Comparison of ENCODE assay signal across 8 cellular contexts in the genomic region with DNA sequence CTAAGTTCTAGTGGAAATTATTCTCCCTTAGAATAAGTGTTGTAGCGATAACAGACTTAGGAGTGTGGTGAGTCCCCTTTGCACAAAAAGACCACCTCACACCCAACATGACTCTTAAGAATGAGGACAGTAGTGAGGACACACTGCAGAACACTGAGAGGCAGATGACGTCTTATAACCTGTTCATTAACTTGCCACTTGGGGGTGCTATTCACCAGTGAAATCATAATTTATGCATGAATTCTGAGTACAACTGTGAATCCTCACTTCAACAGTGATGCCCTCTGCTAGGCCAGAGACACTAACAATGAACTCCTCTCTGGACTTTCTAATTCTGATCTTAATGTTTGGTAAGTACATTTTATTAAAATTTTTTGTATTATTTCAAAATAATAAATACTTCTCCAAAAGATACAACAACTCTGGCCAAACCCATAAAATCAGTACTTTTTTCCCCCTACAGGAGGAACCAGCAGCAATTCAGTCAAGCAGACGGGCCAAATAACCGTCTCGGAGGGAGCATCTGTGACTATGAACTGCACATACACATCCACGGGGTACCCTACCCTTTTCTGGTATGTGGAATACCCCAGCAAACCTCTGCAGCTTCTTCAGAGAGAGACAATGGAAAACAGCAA.
DNase-seq lines count a peak whose midpoint lies in the region; ATAC-seq and TF ChIP-seq lines count a peak whose summit lies in the region.

No MANE protein-coding gene starts in this region.

- H3K27ac ChIP-seq in HEK293 (ENCODE audit: extremely low read depth, low read depth, low read length) = no peak overlapping the region
- H3K27ac ChIP-seq in sigmoid colon = no peak overlapping the region

- H3K9me3 Mint-ChIP-seq in activated T-helper 1 cell treated with anti-CD3 and anti-CD28 coated beads, Interleukin-12 subunit alpha, Interleukin-12 subunit beta, Interleukin-2, Interleukin-4 antibody, amounts not matched to agents 30 ng/mL and 10 ng/mL and 1 ng/mL, durations not matched to agents 14 hours and 24 hours and 36 hours = no peaks in the 10 kb centered on the region

- no peak for TF ChIP-seq POLR2A in sigmoid colon (IDR thresholded peaks at IDR 0.05)

- no peaks in the 10 kb centered on the region for H3K36me3 Mint-ChIP-seq in activated T-helper 1 cell treated with anti-CD3 and anti-CD28 coated beads, Interleukin-12 subunit alpha, Interleukin-12 subunit beta, Interleukin-2, Interleukin-4 antibody, amounts not matched to agents 30 ng/mL and 10 ng/mL and 1 ng/mL, durations not matched to agents 14 hours and 24 hours and 36 hours (ENCODE audit: low read depth)

- H3K9me3 ChIP-seq in HEK293 (ENCODE audit: control insufficient read depth, insufficient read depth, low read depth, low read length) (no peaks in the 10 kb centered on the region), sigmoid colon (no peaks in the 10 kb centered on the region)

- TF ChIP-seq EP300 in sigmoid colon (IDR thresholded peaks at IDR 0.05) = no peak

- intact Hi-C loops in activated T-helper 1 cell treated with anti-CD3 and anti-CD28 coated beads, Interleukin-12 subunit alpha, Interleukin-12 subunit beta, Interleukin-2, Interleukin-4 antibody, amounts not matched to agents 30 ng/mL and 10 ng/mL and 1 ng/mL, durations not matched to agents 14 hours and 24 hours and 36 hours (cut with micrococcal nuclease) = loop anchor here (5.0 kb wide), 1 partner anchor 178 kb away; no protein-coding TSS in a partner anchor
- intact Hi-C loops in left cardiac atrium (cut with DNase I) = no loop called here
- intact Hi-C loops in sigmoid colon (cut with DNase I) = loop anchor here (10.0 kb wide), 1 partner anchor 160 kb away; no protein-coding TSS in a partner anchor

- H3K4me1 Mint-ChIP-seq in activated T-helper 1 cell treated with anti-CD3 and anti-CD28 coated beads, Interleukin-12 subunit alpha, Interleukin-12 subunit beta, Interleukin-2, Interleukin-4 antibody, amounts not matched to agents 30 ng/mL and 10 ng/mL and 1 ng/mL, durations not matched to agents 14 hours and 24 hours and 36 hours (ENCODE audit: low read depth) = no peaks in the 10 kb centered on the region

- peak; percentile 73 to 84 for ATAC-seq in left cardiac atrium
- no peak for ATAC-seq in GM21717 (IDR thresholded peaks at IDR 0.05; ENCODE audit: unreplicated experiment)

- DNase-seq in activated gamma-delta T cell treated with Interleukin-2 at 50 U/mL for 16 hours (peak; percentile 39), activated gamma-delta T cell (lab: John Stamatoyannopoulos, UW) (no peak), NCI-H2029 treated with DMSO at 0.1 percent for 48 hours (lab: John Stamatoyannopoulos, UW) (peak; percentile 19), left cardiac atrium (no peak), sigmoid colon (no peak)
- DNase-seq in activated T-helper 1 cell treated with anti-CD3 and anti-CD28 coated beads, Interleukin-12 subunit alpha, Interleukin-12 subunit beta, Interleukin-2, Interleukin-4 antibody, amounts not matched to agents 30 ng/mL and 10 ng/mL and 1 ng/mL, durations not matched to agents 14 hours and 24 hours and 36 hours (ENCODE audit: low spot score) = no peak

- H3K4me1 ChIP-seq in HEK293 (ENCODE audit: control insufficient read depth, insufficient read depth, low read length) (no peaks in the 10 kb centered on the region), sigmoid colon (peaks cover 0 to 6% (median 0%) of the 10 kb centered on the region in 4 donors)

- no peaks in the 10 kb centered on the region for H3K36me3 ChIP-seq in HEK293 (ENCODE audit: control insufficient read depth in 2 of 2, insufficient read depth in 1 of 2, low read length in 2 of 2)
- no peaks in the 10 kb centered on the region for H3K36me3 ChIP-seq in sigmoid colon

- no peak overlapping the region for H3K4me3 ChIP-seq in HEK293 (ENCODE audit: low read depth, low read length)
- H3K4me3 ChIP-seq in sigmoid colon = no peak overlapping the region

- peak overlapping the region; percentile 72 for H3K27ac Mint-ChIP-seq in activated T-helper 1 cell treated with anti-CD3 and anti-CD28 coated beads, Interleukin-12 subunit alpha, Interleukin-12 subunit beta, Interleukin-2, Interleukin-4 antibody, amounts not matched to agents 30 ng/mL and 10 ng/mL and 1 ng/mL, durations not matched to agents 14 hours and 24 hours and 36 hours

- H3K4me3 Mint-ChIP-seq in activated T-helper 1 cell treated with anti-CD3 and anti-CD28 coated beads, Interleukin-12 subunit alpha, Interleukin-12 subunit beta, Interleukin-2, Interleukin-4 antibody, amounts not matched to agents 30 ng/mL and 10 ng/mL and 1 ng/mL, durations not matched to agents 14 hours and 24 hours and 36 hours = peak overlapping the region; percentile 69

- TF ChIP-seq CTCF in HEK293 (tag by site-specific recombination; IDR thresholded peaks at IDR 0.05) = no peak
- peak in 3 of 4 experiments; percentile 30 to 62 (median 39) for TF ChIP-seq CTCF in sigmoid colon (IDR thresholded peaks at IDR 0.05)

- WGBS in sigmoid colon, 2 donors = 41 to 53% methylated on average over 6 of the region's 6 CpGs

- H3K27me3 ChIP-seq in sigmoid colon = no peaks in the 10 kb centered on the region

- POLR2A ChIA-PET in HEK293 (lab: Yijun Ruan, JAX) = no interaction called here

- CTCF ChIA-PET in HEK293 (lab: Yijun Ruan, JAX) = interaction anchor here (0.6 to 1.8 kb wide), 18 partner anchors 10 to 159 kb away, joined by 3 to 9 read pairs (median 4); no protein-coding TSS in a partner anchor

- H3K27me3 Mint-ChIP-seq in activated T-helper 1 cell treated with anti-CD3 and anti-CD28 coated beads, Interleukin-12 subunit alpha, Interleukin-12 subunit beta, Interleukin-2, Interleukin-4 antibody, amounts not matched to agents 30 ng/mL and 10 ng/mL and 1 ng/mL, durations not matched to agents 14 hours and 24 hours and 36 hours (ENCODE audit: insufficient read depth) = no peaks in the 10 kb centered on the region

TF ChIP-seq in HEK293, 187 proteins besides CTCF, POLR2A, EP300 and RAD21:
- TF ChIP-seq, protein P1, sequence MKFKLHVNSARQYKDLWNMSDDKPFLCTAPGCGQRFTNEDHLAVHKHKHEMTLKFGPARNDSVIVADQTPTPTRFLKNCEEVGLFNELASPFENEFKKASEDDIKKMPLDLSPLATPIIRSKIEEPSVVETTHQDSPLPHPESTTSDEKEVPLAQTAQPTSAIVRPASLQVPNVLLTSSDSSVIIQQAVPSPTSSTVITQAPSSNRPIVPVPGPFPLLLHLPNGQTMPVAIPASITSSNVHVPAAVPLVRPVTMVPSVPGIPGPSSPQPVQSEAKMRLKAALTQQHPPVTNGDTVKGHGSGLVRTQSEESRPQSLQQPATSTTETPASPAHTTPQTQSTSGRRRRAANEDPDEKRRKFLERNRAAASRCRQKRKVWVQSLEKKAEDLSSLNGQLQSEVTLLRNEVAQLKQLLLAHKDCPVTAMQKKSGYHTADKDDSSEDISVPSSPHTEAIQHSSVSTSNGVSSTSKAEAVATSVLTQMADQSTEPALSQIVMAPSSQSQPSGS (tag by site-specific recombination; IDR thresholded peaks at IDR 0.05; ENCODE audit: low read depth) = peak; percentile 67
- TF ChIP-seq ZBTB17 (tag by site-specific recombination; IDR thresholded peaks at IDR 0.05) = peak; percentile 31; the same call in 1 of the 2 replicates
- peak; percentile 55 for TF ChIP-seq ZNF654 (tag by site-specific recombination; IDR thresholded peaks at IDR 0.05; ENCODE audit: low read depth)
- TF ChIP-seq, protein P2, sequence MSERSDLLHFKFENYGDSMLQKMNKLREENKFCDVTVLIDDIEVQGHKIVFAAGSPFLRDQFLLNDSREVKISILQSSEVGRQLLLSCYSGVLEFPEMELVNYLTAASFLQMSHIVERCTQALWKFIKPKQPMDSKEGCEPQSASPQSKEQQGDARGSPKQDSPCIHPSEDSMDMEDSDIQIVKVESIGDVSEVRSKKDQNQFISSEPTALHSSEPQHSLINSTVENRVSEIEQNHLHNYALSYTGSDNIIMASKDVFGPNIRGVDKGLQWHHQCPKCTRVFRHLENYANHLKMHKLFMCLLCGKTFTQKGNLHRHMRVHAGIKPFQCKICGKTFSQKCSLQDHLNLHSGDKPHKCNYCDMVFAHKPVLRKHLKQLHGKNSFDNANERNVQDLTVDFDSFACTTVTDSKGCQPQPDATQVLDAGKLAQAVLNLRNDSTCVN (tag by site-specific recombination; optimal IDR thresholded peaks at IDR 0.05) = no peak
- no peak for TF ChIP-seq ZNF629 (tag by site-specific recombination; IDR thresholded peaks at IDR 0.05)

Comparison
In these comparisons a context has a peak if more than half of its experiments do, and no peak if none do; other contexts are left out.
1. DNase-seq: peak in activated gamma-delta T cell treated with Interleukin-2 at 50 U/mL for 16 hours (single experiment) and NCI-H2029 treated with DMSO at 0.1 percent for 48 hours (single experiment); none in activated gamma-delta T cell (single experiment), activated T-helper 1 cell treated with anti-CD3 and anti-CD28 coated beads, Interleukin-12 subunit alpha, Interleukin-12 subunit beta, Interleukin-2, Interleukin-4 antibody, amounts not matched to agents 30 ng/mL and 10 ng/mL and 1 ng/mL, durations not matched to agents 14 hours and 24 hours and 36 hours (single experiment), left cardiac atrium (single experiment) and sigmoid colon (single experiment).
2. intact Hi-C loops: an anchor here in activated T-helper 1 cell treated with anti-CD3 and anti-CD28 coated beads, Interleukin-12 subunit alpha, Interleukin-12 subunit beta, Interleukin-2, Interleukin-4 antibody, amounts not matched to agents 30 ng/mL and 10 ng/mL and 1 ng/mL, durations not matched to agents 14 hours and 24 hours and 36 hours (5.0 kb wide) and sigmoid colon (10.0 kb wide); none called in left cardiac atrium.